ENCODE assay signal across 8 cellular contexts in genomic region chr6:144284753-144285547, GRCh38. TPM values are rescaled to one million over a fixed set of nuclear protein-coding genes. Genes with fewer than 3 reads are reported as not detected.
DNase-seq lines count a peak whose midpoint lies in the region; ATAC-seq and TF ChIP-seq lines count a peak whose summit lies in the region.

TSS of gene UTRN (plus strand) at chr6:144285335. CDS start at chr6:144291829, 6,494 bp downstream.

- DNase-seq in DMS 273 (lab: John Stamatoyannopoulos, UW; ENCODE audit: unreplicated experiment) (peak; percentile 75), HuH-7.5 (ENCODE audit: low spot score) (peak; percentile 69), T-helper 22 cell (ENCODE audit: low read depth) (peak; percentile 5), body of pancreas (peak; percentile 78 to 83 (median 82)), hypothalamus (lab: John Stamatoyannopoulos, UW) (peak in 45 of 51 donors; percentile 6 to 82 (median 54)), retina (peak; percentile 93), NCI-H446 treated with DMSO at 0.1 percent for 48 hours (lab: John Stamatoyannopoulos, UW) (no peak)

- 0% methylated on average over 17 to 84 of the region's 85 CpGs for WGBS in body of pancreas, 2 donors

- H3K27me3 ChIP-seq in body of pancreas: no peaks in the 10 kb centered on the region

- peak in 1 of 7 experiments; percentile 8 for TF ChIP-seq CTCF in body of pancreas (IDR thresholded peaks at IDR 0.05)

- H3K9me3 ChIP-seq in body of pancreas: no peaks in the 10 kb centered on the region

- intact Hi-C loops in body of pancreas (cut with DNase I): no loop called here

- ATAC-seq in GM21447 (IDR thresholded peaks at IDR 0.05; ENCODE audit: unreplicated experiment) (peak; percentile 50), body of pancreas (peak; percentile 71)

- H3K36me3 ChIP-seq in body of pancreas (replicated peaks in 1 of 2; ENCODE audit: insufficient read depth in 1 of 2, low read depth in 2 of 2): peaks cover 0 to under 1% of the 10 kb centered on the region in 2 donors

- peak within 1 kb of the TSS; percentile 33 to 76 for H3K4me3 ChIP-seq in body of pancreas

- peak within 1 kb of the TSS; percentile 84 to 99 (median 92) for H3K27ac ChIP-seq in body of pancreas

- H3K4me1 ChIP-seq in body of pancreas: peaks cover 22% of the 10 kb centered on the region

- TF ChIP-seq POLR2A in body of pancreas (IDR thresholded peaks at IDR 0.05): peak; percentile 63 to 89 (median 88)

RNA-seq across cellular contexts. Expression of gene UTRN, which starts in this region (rescaled TPM):
- 100 to 1,000 TPM; 112 to 133 TPM for total RNA-seq in body of pancreas
